In genomic region chr2:219058541-219059374, GRCh38 we compare ENCODE assay signal across 1 cellular context.
TF ChIP-seq lines count a peak whose summit lies in the region.

No MANE protein-coding gene starts in this region.

TF ChIP-seq in HepG2, 621 proteins besides CTCF, POLR2A, EP300 and RAD21 (continued from another document and continues in another):
- TF ChIP-seq, protein P1, sequence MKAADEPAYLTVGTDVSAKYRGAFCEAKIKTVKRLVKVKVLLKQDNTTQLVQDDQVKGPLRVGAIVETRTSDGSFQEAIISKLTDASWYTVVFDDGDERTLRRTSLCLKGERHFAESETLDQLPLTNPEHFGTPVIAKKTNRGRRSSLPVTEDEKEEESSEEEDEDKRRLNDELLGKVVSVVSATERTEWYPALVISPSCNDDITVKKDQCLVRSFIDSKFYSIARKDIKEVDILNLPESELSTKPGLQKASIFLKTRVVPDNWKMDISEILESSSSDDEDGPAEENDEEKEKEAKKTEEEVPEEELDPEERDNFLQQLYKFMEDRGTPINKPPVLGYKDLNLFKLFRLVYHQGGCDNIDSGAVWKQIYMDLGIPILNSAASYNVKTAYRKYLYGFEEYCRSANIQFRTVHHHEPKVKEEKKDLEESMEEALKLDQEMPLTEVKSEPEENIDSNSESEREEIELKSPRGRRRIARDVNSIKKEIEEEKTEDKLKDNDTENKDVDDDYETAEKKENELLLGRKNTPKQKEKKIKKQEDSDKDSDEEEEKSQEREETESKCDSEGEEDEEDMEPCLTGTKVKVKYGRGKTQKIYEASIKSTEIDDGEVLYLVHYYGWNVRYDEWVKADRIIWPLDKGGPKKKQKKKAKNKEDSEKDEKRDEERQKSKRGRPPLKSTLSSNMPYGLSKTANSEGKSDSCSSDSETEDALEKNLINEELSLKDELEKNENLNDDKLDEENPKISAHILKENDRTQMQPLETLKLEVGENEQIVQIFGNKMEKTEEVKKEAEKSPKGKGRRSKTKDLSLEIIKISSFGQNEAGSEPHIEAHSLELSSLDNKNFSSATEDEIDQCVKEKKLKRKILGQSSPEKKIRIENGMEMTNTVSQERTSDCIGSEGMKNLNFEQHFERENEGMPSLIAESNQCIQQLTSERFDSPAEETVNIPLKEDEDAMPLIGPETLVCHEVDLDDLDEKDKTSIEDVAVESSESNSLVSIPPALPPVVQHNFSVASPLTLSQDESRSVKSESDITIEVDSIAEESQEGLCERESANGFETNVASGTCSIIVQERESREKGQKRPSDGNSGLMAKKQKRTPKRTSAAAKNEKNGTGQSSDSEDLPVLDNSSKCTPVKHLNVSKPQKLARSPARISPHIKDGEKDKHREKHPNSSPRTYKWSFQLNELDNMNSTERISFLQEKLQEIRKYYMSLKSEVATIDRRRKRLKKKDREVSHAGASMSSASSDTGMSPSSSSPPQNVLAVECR (CRISPR knock-in tag; IDR thresholded peaks at IDR 0.05; ENCODE audit: borderline replicate concordance), result peak; percentile 73; the same call in 1 of the 2 replicates
- peak; percentile 67 for TF ChIP-seq ZFX (CRISPR knock-in tag; IDR thresholded peaks at IDR 0.05; ENCODE audit: low read depth)
- TF ChIP-seq U2AF1 (optimal IDR thresholded peaks at IDR 0.05; ENCODE audit: low read depth, low read length), result no peak
- TF ChIP-seq, protein P2, sequence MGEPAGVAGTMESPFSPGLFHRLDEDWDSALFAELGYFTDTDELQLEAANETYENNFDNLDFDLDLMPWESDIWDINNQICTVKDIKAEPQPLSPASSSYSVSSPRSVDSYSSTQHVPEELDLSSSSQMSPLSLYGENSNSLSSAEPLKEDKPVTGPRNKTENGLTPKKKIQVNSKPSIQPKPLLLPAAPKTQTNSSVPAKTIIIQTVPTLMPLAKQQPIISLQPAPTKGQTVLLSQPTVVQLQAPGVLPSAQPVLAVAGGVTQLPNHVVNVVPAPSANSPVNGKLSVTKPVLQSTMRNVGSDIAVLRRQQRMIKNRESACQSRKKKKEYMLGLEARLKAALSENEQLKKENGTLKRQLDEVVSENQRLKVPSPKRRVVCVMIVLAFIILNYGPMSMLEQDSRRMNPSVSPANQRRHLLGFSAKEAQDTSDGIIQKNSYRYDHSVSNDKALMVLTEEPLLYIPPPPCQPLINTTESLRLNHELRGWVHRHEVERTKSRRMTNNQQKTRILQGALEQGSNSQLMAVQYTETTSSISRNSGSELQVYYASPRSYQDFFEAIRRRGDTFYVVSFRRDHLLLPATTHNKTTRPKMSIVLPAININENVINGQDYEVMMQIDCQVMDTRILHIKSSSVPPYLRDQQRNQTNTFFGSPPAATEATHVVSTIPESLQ (CRISPR knock-in tag; conservative IDR thresholded peaks at IDR 0.05), result no peak
- no peak for TF ChIP-seq SRSF1 (optimal IDR thresholded peaks at IDR 0.05; ENCODE audit: low read depth, low read length)
- TF ChIP-seq, protein P3, sequence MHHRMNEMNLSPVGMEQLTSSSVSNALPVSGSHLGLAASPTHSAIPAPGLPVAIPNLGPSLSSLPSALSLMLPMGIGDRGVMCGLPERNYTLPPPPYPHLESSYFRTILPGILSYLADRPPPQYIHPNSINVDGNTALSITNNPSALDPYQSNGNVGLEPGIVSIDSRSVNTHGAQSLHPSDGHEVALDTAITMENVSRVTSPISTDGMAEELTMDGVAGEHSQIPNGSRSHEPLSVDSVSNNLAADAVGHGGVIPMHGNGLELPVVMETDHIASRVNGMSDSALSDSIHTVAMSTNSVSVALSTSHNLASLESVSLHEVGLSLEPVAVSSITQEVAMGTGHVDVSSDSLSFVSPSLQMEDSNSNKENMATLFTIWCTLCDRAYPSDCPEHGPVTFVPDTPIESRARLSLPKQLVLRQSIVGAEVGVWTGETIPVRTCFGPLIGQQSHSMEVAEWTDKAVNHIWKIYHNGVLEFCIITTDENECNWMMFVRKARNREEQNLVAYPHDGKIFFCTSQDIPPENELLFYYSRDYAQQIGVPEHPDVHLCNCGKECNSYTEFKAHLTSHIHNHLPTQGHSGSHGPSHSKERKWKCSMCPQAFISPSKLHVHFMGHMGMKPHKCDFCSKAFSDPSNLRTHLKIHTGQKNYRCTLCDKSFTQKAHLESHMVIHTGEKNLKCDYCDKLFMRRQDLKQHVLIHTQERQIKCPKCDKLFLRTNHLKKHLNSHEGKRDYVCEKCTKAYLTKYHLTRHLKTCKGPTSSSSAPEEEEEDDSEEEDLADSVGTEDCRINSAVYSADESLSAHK (CRISPR knock-in tag; IDR thresholded peaks at IDR 0.05; ENCODE audit: borderline replicate concordance), result no peak
- no peak for TF ChIP-seq ZNF431 (CRISPR knock-in tag; IDR thresholded peaks at IDR 0.05; ENCODE audit: borderline replicate concordance, low read depth)
- TF ChIP-seq, protein P4, sequence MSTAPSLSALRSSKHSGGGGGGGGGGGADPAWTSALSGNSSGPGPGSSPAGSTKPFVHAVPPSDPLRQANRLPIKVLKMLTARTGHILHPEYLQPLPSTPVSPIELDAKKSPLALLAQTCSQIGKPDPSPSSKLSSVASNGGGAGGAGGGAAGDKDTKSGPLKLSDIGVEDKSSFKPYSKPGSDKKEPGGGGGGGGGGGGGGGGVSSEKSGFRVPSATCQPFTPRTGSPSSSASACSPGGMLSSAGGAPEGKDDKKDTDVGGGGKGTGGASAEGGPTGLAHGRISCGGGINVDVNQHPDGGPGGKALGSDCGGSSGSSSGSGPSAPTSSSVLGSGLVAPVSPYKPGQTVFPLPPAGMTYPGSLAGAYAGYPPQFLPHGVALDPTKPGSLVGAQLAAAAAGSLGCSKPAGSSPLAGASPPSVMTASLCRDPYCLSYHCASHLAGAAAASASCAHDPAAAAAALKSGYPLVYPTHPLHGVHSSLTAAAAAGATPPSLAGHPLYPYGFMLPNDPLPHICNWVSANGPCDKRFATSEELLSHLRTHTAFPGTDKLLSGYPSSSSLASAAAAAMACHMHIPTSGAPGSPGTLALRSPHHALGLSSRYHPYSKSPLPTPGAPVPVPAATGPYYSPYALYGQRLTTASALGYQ (CRISPR knock-in tag; IDR thresholded peaks at IDR 0.05), result peak; percentile 75; the same call in 1 of the 2 replicates
- no peak for TF ChIP-seq SIX4 (CRISPR knock-in tag; IDR thresholded peaks at IDR 0.05)
- no peak for TF ChIP-seq FOXA1 (IDR thresholded peaks at IDR 0.05)
- TF ChIP-seq FOXA1 (CRISPR knock-in tag; IDR thresholded peaks at IDR 0.05), result no peak
- TF ChIP-seq ONECUT2 (CRISPR knock-in tag; IDR thresholded peaks at IDR 0.05), result no peak
- no peak for TF ChIP-seq ZNF597 (CRISPR knock-in tag; IDR thresholded peaks at IDR 0.05)
- TF ChIP-seq SALL1 (CRISPR knock-in tag; IDR thresholded peaks at IDR 0.05), result peak; percentile 79
- TF ChIP-seq ZNF205 (CRISPR knock-in tag; IDR thresholded peaks at IDR 0.05), result 0 out of 2 replicates have a peak, but pooled peaks have one; percentile 72
- TF ChIP-seq ZNF414 (CRISPR knock-in tag; IDR thresholded peaks at IDR 0.05), result no peak
- no peak; the same call in 1 of the 2 replicates for TF ChIP-seq ZNF333 (CRISPR knock-in tag; IDR thresholded peaks at IDR 0.05; ENCODE audit: borderline replicate concordance)
- TF ChIP-seq ZNF263 (CRISPR knock-in tag; IDR thresholded peaks at IDR 0.05), result peak; percentile 79
- peak; percentile 45 for TF ChIP-seq GATAD2A (CRISPR knock-in tag; IDR thresholded peaks at IDR 0.05)
- TF ChIP-seq SMC3 (IDR thresholded peaks at IDR 0.05; ENCODE audit: low read length), result no peak
- peak; percentile 75 for TF ChIP-seq PPARG (CRISPR knock-in tag; conservative IDR thresholded peaks at IDR 0.05)
- peak; percentile 52; the same call in 1 of the 2 replicates for TF ChIP-seq ZNF792 (CRISPR knock-in tag; IDR thresholded peaks at IDR 0.05)
- TF ChIP-seq MBNL3 (CRISPR knock-in tag; conservative IDR thresholded peaks at IDR 0.05), result no peak
- no peak; the same call in 1 of the 2 replicates for TF ChIP-seq ZNF598 (CRISPR knock-in tag; IDR thresholded peaks at IDR 0.05; ENCODE audit: borderline replicate concordance)
- peak; percentile 69; the same call in 1 of the 2 replicates for TF ChIP-seq RXRA (CRISPR knock-in tag; IDR thresholded peaks at IDR 0.05)
- TF ChIP-seq ZNF142 (CRISPR knock-in tag; IDR thresholded peaks at IDR 0.05), result no peak
- TF ChIP-seq ZBTB39 (CRISPR knock-in tag; IDR thresholded peaks at IDR 0.05), result no peak
- TF ChIP-seq JARID2 (CRISPR knock-in tag; IDR thresholded peaks at IDR 0.05; ENCODE audit: insufficient replicate concordance), result no peak
- TF ChIP-seq PCBP1 (IDR thresholded peaks at IDR 0.05; ENCODE audit: borderline replicate concordance, low read depth, low read length), result peak; percentile 41; the same call in 1 of the 2 replicates
- TF ChIP-seq ZNF788 (CRISPR knock-in tag; IDR thresholded peaks at IDR 0.05; ENCODE audit: borderline replicate concordance), result peak; percentile 64; the same call in 1 of the 2 replicates
- no peak for TF ChIP-seq SATB2 (CRISPR knock-in tag; IDR thresholded peaks at IDR 0.05)
- TF ChIP-seq ARID2 (CRISPR knock-in tag; IDR thresholded peaks at IDR 0.05; ENCODE audit: borderline replicate concordance), result peak; percentile 39; the same call in 1 of the 2 replicates
- TF ChIP-seq ZNF772 (CRISPR knock-in tag; IDR thresholded peaks at IDR 0.05), result 0 out of 2 replicates have a peak, but pooled peaks have one; percentile 13
- peak; percentile 86; the same call in 1 of the 2 replicates for TF ChIP-seq ZSCAN29 (CRISPR knock-in tag; conservative IDR thresholded peaks at IDR 0.05)
- TF ChIP-seq ZNF800 (CRISPR knock-in tag; IDR thresholded peaks at IDR 0.05), result peak; percentile 95
